Comparison of ENCODE assay signal across 12 cellular contexts in the genomic region with DNA sequence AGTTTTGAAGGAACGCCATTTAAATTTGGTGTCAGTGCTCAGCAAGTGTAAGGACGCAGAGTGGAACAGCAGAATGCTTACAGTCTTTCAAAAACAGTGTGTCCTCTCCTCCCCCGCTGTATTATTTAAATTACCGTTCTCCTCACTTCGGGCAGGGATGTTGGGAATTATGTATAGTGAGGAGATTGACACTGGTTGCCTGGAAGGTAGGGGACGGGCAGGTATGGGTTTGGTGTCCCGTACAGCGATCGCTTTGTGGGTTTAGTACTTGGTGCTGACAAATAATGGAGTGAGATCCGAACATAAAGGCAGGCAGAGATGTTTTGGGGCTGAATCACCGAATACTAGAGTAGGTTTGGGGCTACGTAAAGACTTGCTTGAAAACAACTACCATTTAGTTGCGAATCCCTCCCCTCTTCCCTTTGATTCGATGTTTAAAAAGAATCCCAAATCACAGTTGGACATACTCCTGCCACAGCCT. TPM values are rescaled to one million over a fixed set of nuclear protein-coding genes. Genes with fewer than 3 reads are reported as not detected.
DNase-seq lines count a peak whose midpoint lies in the region; FAIRE-seq and TF ChIP-seq lines count a peak whose summit lies in the region.
"Had no signal": no experiment of that assay in that cellular context is flagged by ENCODE, and none has a peak within 500 bp of the region (broad histone marks: within the 10 kb centered on the region; RNA-seq: fewer than 3 reads in every experiment).

No MANE protein-coding gene starts in this region.

- H3K27me3 Mint-ChIP-seq in osteocyte (ENCODE audit: unreplicated experiment), result peaks cover 50% of the 10 kb centered on the region

- CTCF ChIA-PET in endothelial cell of umbilical vein (lab: Charles Lee), result interaction anchor here (2.4 kb wide), 1 partner anchor 693 kb away, joined by 27 read pairs; no protein-coding TSS in a partner anchor

- dilution Hi-C loops in endothelial cell of umbilical vein (cut with MboI; ENCODE audit: extremely low pct_ligation_motif_present, low sequenced_read_pairs), result no loop called here

- peak; percentile 70 for FAIRE-seq in endothelial cell of umbilical vein (lab: Jason Lieb, UNC)

- no peak overlapping the region for H3K9ac ChIP-seq in endothelial cell of umbilical vein (replicated peaks; ENCODE audit: extremely low read depth, insufficient read depth, low read length)

- peaks cover 2% of the 10 kb centered on the region for H3K9me3 Mint-ChIP-seq in osteocyte (ENCODE audit: unreplicated experiment)

- H3K4me3 ChIP-seq in DOHH2 (ENCODE audit: low read length) (peak overlapping the region; percentile 77), endothelial cell of umbilical vein (replicated peaks in 1 of 3; ENCODE audit: insufficient read depth in 1 of 3, low read depth in 1 of 3, low read length in 3 of 3) (no peak overlapping the region)

- H4K20me1 ChIP-seq in DOHH2 (ENCODE audit: control insufficient read depth, insufficient read depth, low read depth, low read length) (no peaks in the 10 kb centered on the region), endothelial cell of umbilical vein (replicated peaks; ENCODE audit: control insufficient read depth, extremely low read depth, insufficient read depth, low read length) (no peaks in the 10 kb centered on the region)

- intact Hi-C loops in endothelial cell of umbilical vein (cut with micrococcal nuclease), result no loop called here

- H3K79me2 ChIP-seq in DOHH2 (ENCODE audit: control insufficient read depth, low read length) (no peaks in the 10 kb centered on the region), endothelial cell of umbilical vein (ENCODE audit: control insufficient read depth, insufficient read depth, low read length) (no peaks in the 10 kb centered on the region)

- peak overlapping the region; percentile 80 for H3K27ac Mint-ChIP-seq in osteocyte (ENCODE audit: unreplicated experiment)

- H3K9me2 ChIP-seq in DOHH2 (replicated peaks; ENCODE audit: control insufficient read depth, low read length), result no peaks in the 10 kb centered on the region

- H3K36me3 Mint-ChIP-seq in osteocyte (ENCODE audit: unreplicated experiment), result peaks cover under 1% of the 10 kb centered on the region

- H3K27me3 ChIP-seq in DOHH2 (ENCODE audit: control insufficient read depth, low read length) (peaks cover 48% of the 10 kb centered on the region), endothelial cell of umbilical vein (ENCODE audit: control insufficient read depth in 2 of 2, insufficient read depth in 2 of 2, low read length in 2 of 2) (peaks cover 54 to 88% of the 10 kb centered on the region in 2 experiments)

- TF ChIP-seq POLR2A in endothelial cell of umbilical vein (IDR thresholded peaks at IDR 0.05; ENCODE audit: low read depth, low read length), result no peak

- H3K36me3 ChIP-seq in DOHH2 (ENCODE audit: control insufficient read depth, low read length), result no peaks in the 10 kb centered on the region
- H3K36me3 ChIP-seq in endothelial cell of umbilical vein (ENCODE audit: control insufficient read depth in 2 of 2, extremely low read depth in 1 of 2, insufficient read depth in 2 of 2, low read length in 2 of 2), result no peaks in the 10 kb centered on the region

- H3K4me1 Mint-ChIP-seq in osteocyte (ENCODE audit: unreplicated experiment), result peaks cover 35% of the 10 kb centered on the region

- H3K4me2 ChIP-seq in DOHH2 (ENCODE audit: low read length) (peak overlapping the region; percentile 73), endothelial cell of umbilical vein (ENCODE audit: insufficient read depth, low read length) (no peak overlapping the region)

- H3K4me3 Mint-ChIP-seq in osteocyte (ENCODE audit: unreplicated experiment), result peak overlapping the region; percentile 71

- TF ChIP-seq CTCF in DOHH2 (IDR thresholded peaks at IDR 0.05; ENCODE audit: low read depth, low read length, poor library complexity, severe bottlenecking) (no peak), endothelial cell of umbilical vein (IDR thresholded peaks at IDR 0.05; ENCODE audit: extremely low read depth in 1 of 2, insufficient read depth in 1 of 2, low read depth in 1 of 2, low read length in 2 of 2) (no peak), osteocyte (IDR thresholded peaks at IDR 0.05) (no peak)

- no TSS peak for BruUV-seq in endothelial cell of umbilical vein (replicated peaks; lab: Mats Ljungman, UMichigan)

- H3K4me1 ChIP-seq in DOHH2 (ENCODE audit: control insufficient read depth, low read length) (peaks cover 33% of the 10 kb centered on the region), endothelial cell of umbilical vein (ENCODE audit: control insufficient read depth, extremely low read depth, insufficient read depth, low read length) (peaks cover 8% of the 10 kb centered on the region)

- H3K9me3 ChIP-seq in DOHH2 (ENCODE audit: control insufficient read depth, insufficient read depth, low read length), result no peaks in the 10 kb centered on the region
- no peaks in the 10 kb centered on the region for H3K9me3 ChIP-seq in endothelial cell of umbilical vein (replicated peaks; ENCODE audit: control insufficient read depth, insufficient read depth, low read length)

- POLR2A ChIA-PET in endothelial cell of umbilical vein (lab: Charles Lee), result no interaction called here

- peaks cover 14% of the 10 kb centered on the region for H3F3A ChIP-seq in DOHH2 (ENCODE audit: control insufficient read depth, insufficient read depth)

- no peak overlapping the region for H2AFZ ChIP-seq in endothelial cell of umbilical vein (ENCODE audit: low read depth, low read length)

- DNase-seq in M059J (ENCODE audit: low read depth) (peak; percentile 40), endothelial cell of umbilical vein (ENCODE audit: low read depth, low spot score) (no peak), osteocyte (ENCODE audit: extremely low spot score, unreplicated experiment) (no peak), midbrain (lab: John Stamatoyannopoulos, UW) (no peak), NCI-H2196 (lab: John Stamatoyannopoulos, UW; ENCODE audit: unreplicated experiment) (no peak), DMS153 treated with DMSO at 0.1 percent for 48 hours (lab: John Stamatoyannopoulos, UW; ENCODE audit: unreplicated experiment) (no peak)
- DNase-seq: NCI-H2171 treated with DMSO at 0.1 percent for 48 hours, nucleus accumbens, SHP77 treated with DMSO at 0.1 percent for 48 hours had no signal

- no peak overlapping the region for H3K27ac ChIP-seq in DOHH2 (ENCODE audit: low read depth, low read length)
- no peak overlapping the region for H3K27ac ChIP-seq in endothelial cell of umbilical vein (ENCODE audit: insufficient read depth, low read depth, low read length)

- no peaks in the 10 kb centered on the region for H3K9me1 ChIP-seq in endothelial cell of umbilical vein (replicated peaks; ENCODE audit: control insufficient read depth, extremely low read depth, insufficient read depth, low read length)

TF ChIP-seq in endothelial cell of umbilical vein, 7 proteins besides CTCF, POLR2A, EP300 and RAD21:
- TF ChIP-seq EZH2 (IDR thresholded peaks at IDR 0.05; ENCODE audit: borderline replicate concordance, low read depth, low read length, severe bottlenecking) (no peak), POLR2AphosphoS5 (IDR thresholded peaks at IDR 0.05; ENCODE audit: insufficient read depth, low read depth, low read length) (no peak), MYC (IDR thresholded peaks at IDR 0.05; ENCODE audit: low read depth, low read length) (no peak), MAX (IDR thresholded peaks at IDR 0.05; ENCODE audit: insufficient read depth, insufficient read length) (no peak), GATA2 (IDR thresholded peaks at IDR 0.05; ENCODE audit: insufficient read depth, insufficient read length, low read depth, low read length) (no peak), JUN (IDR thresholded peaks at IDR 0.05; ENCODE audit: borderline replicate concordance, insufficient read depth, insufficient read length, low read depth) (no peak), FOS (IDR thresholded peaks at IDR 0.05; ENCODE audit: borderline replicate concordance, insufficient read depth, low read length) (no peak)

RNA-seq across cellular contexts. Expression of gene NKX3-2, which starts 2.1 kb away (rescaled TPM):
- total RNA-seq in M059J (2014; rRNA removed; shearing (Covaris generic)), result 1.6 and 2.6 TPM in 2 replicates
- total RNA-seq in endothelial cell of umbilical vein (not detected in 2 replicates), osteocyte (2.7 and 2.9 TPM in 2 replicates)
- not detected in 2 replicates for polyA plus RNA-seq in endothelial cell of umbilical vein
- not detected in 2 replicates for polyA plus RNA-seq in endothelial cell of umbilical vein (2011; cell fraction: cytosol; rRNA removed)
- not detected in 2 replicates for polyA plus RNA-seq in endothelial cell of umbilical vein (2011; cell fraction: nucleus; rRNA removed)
- polyA plus RNA-seq in endothelial cell of umbilical vein (2012), result not detected in 2 replicates
- polyA minus RNA-seq in endothelial cell of umbilical vein, result not detected in 2 replicates
- not detected for polyA minus RNA-seq in endothelial cell of umbilical vein (2011; cell fraction: cytosol; rRNA and poly(A)+ RNA removed)
- polyA minus RNA-seq in endothelial cell of umbilical vein (2011; cell fraction: nucleus; rRNA and poly(A)+ RNA removed), result not detected in 2 replicates
- total RNA-seq: activated CD8-positive, alpha-beta memory T cell treated with anti-CD3 and anti-CD28 coated beads for 36 hours; glomerular endothelial cell had no signal
